In the genomic region with DNA sequence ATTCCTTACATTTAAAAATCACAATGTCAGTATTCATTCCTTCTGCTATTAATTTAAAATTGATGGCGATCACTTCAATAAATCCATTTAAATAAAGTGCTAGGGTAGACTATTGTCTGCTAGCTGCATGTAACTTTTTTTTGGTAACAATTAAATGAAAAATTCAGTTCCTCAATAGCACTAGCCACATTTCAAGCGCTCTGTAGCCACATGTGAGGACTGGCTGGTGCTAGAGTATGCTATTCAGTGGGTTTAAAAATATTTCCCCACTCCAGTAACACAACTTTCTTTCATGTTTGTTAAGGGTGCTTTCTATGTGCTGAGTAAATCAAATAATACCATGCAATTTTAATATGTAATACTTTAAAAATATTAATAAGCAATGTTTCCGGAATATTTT, we compare ENCODE assay signal across 8 cellular contexts.
DNase-seq lines count a peak whose midpoint lies in the region; ATAC-seq, FAIRE-seq and TF ChIP-seq lines count a peak whose summit lies in the region.

No MANE protein-coding gene starts in this region.

- H3K9me3 ChIP-seq in H1 (ENCODE audit: insufficient read depth in 2 of 2, low read depth in 1 of 2, low read length in 1 of 2) = no peaks in the 10 kb centered on the region
- H3K9me3 ChIP-seq in naive thymus-derived CD4-positive, alpha-beta T cell (ENCODE audit: control insufficient read depth in 2 of 3, low read length in 3 of 3) = no peaks in the 10 kb centered on the region

- peaks cover 0 to 24% (median 0%) of the 10 kb centered on the region in 5 donors for H3K27me3 Mint-ChIP-seq in naive thymus-derived CD4-positive, alpha-beta T cell

- DNase-seq in EL (peak; percentile 6), H7 (no peak), RPMI8226 (peak; percentile 58), H1 (ENCODE audit: low read depth in 1 of 2, low spot score in 2 of 2) (no peak), HTR-8/SVneo (ENCODE audit: insufficient read length, low spot score) (no peak), NCI-H226 (no peak)
- peak in 1 of 9 donors; percentile 16 for DNase-seq in naive thymus-derived CD4-positive, alpha-beta T cell

- H3K56ac ChIP-seq in H1 (replicated peaks; ENCODE audit: insufficient read length, low read depth, low read length) = no peak overlapping the region

- no peak for TF ChIP-seq RAD21 in H1 (IDR thresholded peaks at IDR 0.05 in 1 of 2, conservative IDR thresholded peaks at IDR 0.05 in 1 of 2; ENCODE audit: low read depth in 2 of 2, low read length in 2 of 2)

- no peak overlapping the region for H4K8ac ChIP-seq in H1 (ENCODE audit: extremely low read depth, insufficient read depth, low read length)

- peak overlapping the region; percentile 82 for H2AFZ ChIP-seq in H1 (ENCODE audit: low read length)

- H3K4ac ChIP-seq in H1 (replicated peaks; ENCODE audit: insufficient read length, low read depth, low read length) = no peak overlapping the region

- peaks cover 4 to 15% (median 13%) of the 10 kb centered on the region in 5 donors for H3K36me3 Mint-ChIP-seq in naive thymus-derived CD4-positive, alpha-beta T cell

- 47% methylated on average over 3 of the region's 3 CpGs; no CpG with 5 or more reads in 1 of the 2 experiments for WGBS in H1 (ENCODE audit: extremely low coverage in 1 of 2, insufficient coverage in 1 of 2, insufficient read length in 1 of 2, insufficient replicate concordance in 2 of 2, low coverage in 1 of 2, low lambda C conversion rate in 2 of 2, missing lambda C conversion rate in 1 of 2), 2 experiments

- H2BK5ac ChIP-seq in H1 (ENCODE audit: low read depth, low read length) = no peak overlapping the region

- no peak overlapping the region for H2AK5ac ChIP-seq in H1 (ENCODE audit: low read depth, low read length)

- H2BK20ac ChIP-seq in H1 (ENCODE audit: low read length) = no peak overlapping the region

- H3K9me3 Mint-ChIP-seq in naive thymus-derived CD4-positive, alpha-beta T cell = peaks cover 0 to 6% (median 0%) of the 10 kb centered on the region in 11 donors

- H3K27ac Mint-ChIP-seq in naive thymus-derived CD4-positive, alpha-beta T cell = peak overlapping the region; percentile 98 to 99 (median 99)

- POLR2A ChIA-PET in H1 (lab: Charles Lee; ENCODE audit: partially characterized antibody) = no interaction called here
- POLR2A ChIA-PET in naive thymus-derived CD4-positive, alpha-beta T cell (lab: Charles Lee) = interaction anchor here (0.9 to 3.7 kb wide), 12 partner anchors 20 to 191 kb away, joined by 3 to 27 read pairs (median 5); a partner anchor contains a TSS

- FAIRE-seq in H1 (lab: Jason Lieb, UNC) (no peak), HTR-8/SVneo (lab: Jason Lieb, UNC) (no peak)

- no peaks in the 10 kb centered on the region for H3K79me2 ChIP-seq in H1 (ENCODE audit: control insufficient read depth in 1 of 2, insufficient read depth in 2 of 2, low read length in 2 of 2)

- TF ChIP-seq POLR2A in H1 (IDR thresholded peaks at IDR 0.05; ENCODE audit: control extremely low read depth in 1 of 2, low read depth in 2 of 2, low read length in 2 of 2) = no peak

- peak overlapping the region in 2 of 4 experiments; percentile 88 to 90; a peak in 2 of 7 replicates for H3K9ac ChIP-seq in H1 (replicated peaks in 1 of 4; ENCODE audit: extremely low read depth in 1 of 4, low read depth in 3 of 4, low read length in 3 of 4)

- no peak for TF ChIP-seq CTCF in H1 (IDR thresholded peaks at IDR 0.05; ENCODE audit: control extremely low read depth in 1 of 3, insufficient read depth in 1 of 3, low read depth in 1 of 3, low read length in 3 of 3)

- H4K20me1 ChIP-seq in H1 (replicated peaks in 1 of 2; ENCODE audit: control insufficient read depth in 1 of 2, insufficient read depth in 2 of 2, low read length in 2 of 2) = no peaks in the 10 kb centered on the region

- no peak for ATAC-seq in naive thymus-derived CD4-positive, alpha-beta T cell
- no peak for ATAC-seq in GM19463 (IDR thresholded peaks at IDR 0.05; ENCODE audit: unreplicated experiment)

- no peak overlapping the region for H4K5ac ChIP-seq in H1 (ENCODE audit: insufficient read length, low read depth, low read length)

- H3K27ac ChIP-seq in H1 (ENCODE audit: low read depth, low read length) = no peak overlapping the region
- peak overlapping the region; percentile 80 for H3K27ac ChIP-seq in naive thymus-derived CD4-positive, alpha-beta T cell (ENCODE audit: low read depth, low read length)

- no peaks in the 10 kb centered on the region; a peak in 1 of 7 replicates for H3K4me1 ChIP-seq in H1 (replicated peaks in 1 of 4; ENCODE audit: control insufficient read depth in 3 of 4, insufficient read depth in 4 of 4, low read length in 3 of 4)
- peaks cover 9 to 14% of the 10 kb centered on the region in 2 donors for H3K4me1 ChIP-seq in naive thymus-derived CD4-positive, alpha-beta T cell (ENCODE audit: control insufficient read depth in 2 of 2, insufficient read depth in 2 of 2, low read length in 2 of 2)

- CTCF ChIA-PET in H1 (lab: Charles Lee; ENCODE audit: partially characterized antibody) = interaction anchor here (1.1 to 2.0 kb wide), 2 partner anchors 9 to 139 kb away, joined by 3 to 7 read pairs; no protein-coding TSS in a partner anchor
- CTCF ChIA-PET in naive thymus-derived CD4-positive, alpha-beta T cell (lab: Charles Lee) = interaction anchor here (0.7 kb wide), 1 partner anchor 147 kb away, joined by 3 read pairs; no protein-coding TSS in a partner anchor

- no peaks in the 10 kb centered on the region for H3K23me2 ChIP-seq in H1 (ENCODE audit: low read depth, low read length)

- no peak overlapping the region for H2BK12ac ChIP-seq in H1 (ENCODE audit: low read depth, low read length)

- H3K4me1 Mint-ChIP-seq in naive thymus-derived CD4-positive, alpha-beta T cell = peaks cover 8 to 25% (median 20%) of the 10 kb centered on the region in 7 donors

- H3K4me3 ChIP-seq in H7 (ENCODE audit: insufficient read depth, low read depth, low read length) = peak overlapping the region; percentile 60
- peak overlapping the region; percentile 66 to 87 (median 72) for H3K4me3 ChIP-seq in H1 (ENCODE audit: extremely low read depth in 1 of 4, insufficient read depth in 2 of 4, low read depth in 3 of 4, low read length in 4 of 4)
- H3K4me3 ChIP-seq in naive thymus-derived CD4-positive, alpha-beta T cell (ENCODE audit: low read length) = peak overlapping the region; percentile 71

- H3K18ac ChIP-seq in H1 (ENCODE audit: extremely low read depth, low read length) = no peak overlapping the region

- no peak overlapping the region for H4K91ac ChIP-seq in H1 (replicated peaks; ENCODE audit: insufficient read length, low read length)

- TF ChIP-seq EP300 in H1 (IDR thresholded peaks at IDR 0.05; ENCODE audit: borderline replicate concordance in 1 of 2, low read depth in 2 of 2, low read length in 2 of 2) = no peak

- intact Hi-C loops in naive thymus-derived CD4-positive, alpha-beta T cell (cut with micrococcal nuclease) = loop anchor here (2.0 to 10.0 kb wide), 2 partner anchors 56 to 310 kb away; no protein-coding TSS in a partner anchor

- H3K4me2 ChIP-seq in H1 (ENCODE audit: insufficient read depth in 1 of 2, low read depth in 2 of 2, low read length in 2 of 2) = peak overlapping the region; percentile 74 to 92

- no peak overlapping the region for H3K14ac ChIP-seq in H1 (ENCODE audit: insufficient read length)

- H3K79me1 ChIP-seq in H1 (ENCODE audit: low read depth, low read length) = no peaks in the 10 kb centered on the region

- no peak overlapping the region for H3K23ac ChIP-seq in H1 (ENCODE audit: insufficient read length)

- H3K27me3 ChIP-seq in H7 (ENCODE audit: control insufficient read depth, insufficient read depth, low read length) = no peaks in the 10 kb centered on the region
- no peaks in the 10 kb centered on the region; a peak in 1 of 7 replicates for H3K27me3 ChIP-seq in H1 (replicated peaks in 1 of 4; ENCODE audit: control insufficient read depth in 3 of 4, extremely low read depth in 1 of 4, insufficient read depth in 3 of 4, low read length in 3 of 4)
- no peaks in the 10 kb centered on the region for H3K27me3 ChIP-seq in naive thymus-derived CD4-positive, alpha-beta T cell (ENCODE audit: control insufficient read depth in 2 of 2, insufficient read depth in 2 of 2, low read length in 2 of 2)

- H2BK15ac ChIP-seq in H1 (ENCODE audit: low read length) = no peak overlapping the region

- no peak overlapping the region for H2BK120ac ChIP-seq in H1 (replicated peaks; ENCODE audit: low read depth, low read length)

- peaks cover 8% of the 10 kb centered on the region for H3K36me3 ChIP-seq in H7 (replicated peaks; ENCODE audit: control insufficient read depth, insufficient read depth, low read length)
- H3K36me3 ChIP-seq in H1 (ENCODE audit: control insufficient read depth in 2 of 4, insufficient read depth in 4 of 4, low read length in 3 of 4) = peaks cover 0 to 18% (median 5%) of the 10 kb centered on the region in 4 experiments; a peak in 4 of 8 replicates
- peaks cover 0 to 8% (median 4%) of the 10 kb centered on the region in 3 experiments for H3K36me3 ChIP-seq in naive thymus-derived CD4-positive, alpha-beta T cell (ENCODE audit: control insufficient read depth in 2 of 3, insufficient read depth in 3 of 3, low read length in 3 of 3)

- H3K4me3 Mint-ChIP-seq in naive thymus-derived CD4-positive, alpha-beta T cell = peak overlapping the region; percentile 89 to 99 (median 94)

TF ChIP-seq in H1, 55 proteins besides CTCF, POLR2A, EP300 and RAD21:
- TF ChIP-seq, protein P1, sequence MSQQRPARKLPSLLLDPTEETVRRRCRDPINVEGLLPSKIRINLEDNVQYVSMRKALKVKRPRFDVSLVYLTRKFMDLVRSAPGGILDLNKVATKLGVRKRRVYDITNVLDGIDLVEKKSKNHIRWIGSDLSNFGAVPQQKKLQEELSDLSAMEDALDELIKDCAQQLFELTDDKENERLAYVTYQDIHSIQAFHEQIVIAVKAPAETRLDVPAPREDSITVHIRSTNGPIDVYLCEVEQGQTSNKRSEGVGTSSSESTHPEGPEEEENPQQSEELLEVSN (IDR thresholded peaks at IDR 0.05) = no peak
TF ChIP-seq in H1: peak in this region for 0.

Comparison
In these comparisons a context has a peak if more than half of its experiments do, and no peak if none do; other contexts are left out.
1. DNase-seq: peak in EL (single experiment) and RPMI8226 (single experiment); none in H7 (single experiment), H1 (0 of 2), HTR-8/SVneo (single experiment) and NCI-H226 (single experiment).
2. Peak in every context shown above with its lines, with median percentiles within 50 percentile points of each other: H3K4me3 ChIP-seq.